Comparison of ENCODE assay signal across 1 cellular context in the genomic region with DNA sequence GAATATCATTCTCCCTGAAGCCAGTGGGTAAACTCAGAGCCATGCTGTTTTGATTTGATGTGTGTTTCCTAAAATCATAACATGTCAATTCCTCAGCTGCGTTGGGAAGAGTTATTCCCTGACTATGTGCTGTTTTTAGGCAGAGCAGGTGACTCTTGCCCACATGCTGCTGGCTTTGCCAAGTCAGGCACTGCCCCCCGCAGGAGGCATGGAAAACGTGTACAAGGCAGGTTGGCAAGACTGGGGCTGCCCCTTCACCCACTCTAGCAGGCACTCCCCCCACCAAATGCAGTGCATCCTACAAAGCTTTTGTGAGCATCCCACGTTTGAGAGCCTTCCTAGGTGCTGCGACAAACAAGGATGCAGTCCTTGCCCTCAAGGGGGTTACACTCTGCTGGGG.
TF ChIP-seq lines count a peak whose summit lies in the region.

No MANE protein-coding gene starts in this region.

TF ChIP-seq in HCT116, 20 proteins besides CTCF, POLR2A, EP300 and RAD21 (continued from another document):
- TF ChIP-seq EZH2 (IDR thresholded peaks at IDR 0.05), result no peak
- no peak for TF ChIP-seq SIN3A (IDR thresholded peaks at IDR 0.05; ENCODE audit: low read depth)
- no peak for TF ChIP-seq ELF1 (IDR thresholded peaks at IDR 0.05; ENCODE audit: borderline replicate concordance, low read depth)
- TF ChIP-seq, protein P1, sequence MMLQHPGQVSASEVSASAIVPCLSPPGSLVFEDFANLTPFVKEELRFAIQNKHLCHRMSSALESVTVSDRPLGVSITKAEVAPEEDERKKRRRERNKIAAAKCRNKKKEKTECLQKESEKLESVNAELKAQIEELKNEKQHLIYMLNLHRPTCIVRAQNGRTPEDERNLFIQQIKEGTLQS (IDR thresholded peaks at IDR 0.05), result no peak
- no peak for TF ChIP-seq SP1 (IDR thresholded peaks at IDR 0.05; ENCODE audit: low read depth)
- TF ChIP-seq, protein P2, sequence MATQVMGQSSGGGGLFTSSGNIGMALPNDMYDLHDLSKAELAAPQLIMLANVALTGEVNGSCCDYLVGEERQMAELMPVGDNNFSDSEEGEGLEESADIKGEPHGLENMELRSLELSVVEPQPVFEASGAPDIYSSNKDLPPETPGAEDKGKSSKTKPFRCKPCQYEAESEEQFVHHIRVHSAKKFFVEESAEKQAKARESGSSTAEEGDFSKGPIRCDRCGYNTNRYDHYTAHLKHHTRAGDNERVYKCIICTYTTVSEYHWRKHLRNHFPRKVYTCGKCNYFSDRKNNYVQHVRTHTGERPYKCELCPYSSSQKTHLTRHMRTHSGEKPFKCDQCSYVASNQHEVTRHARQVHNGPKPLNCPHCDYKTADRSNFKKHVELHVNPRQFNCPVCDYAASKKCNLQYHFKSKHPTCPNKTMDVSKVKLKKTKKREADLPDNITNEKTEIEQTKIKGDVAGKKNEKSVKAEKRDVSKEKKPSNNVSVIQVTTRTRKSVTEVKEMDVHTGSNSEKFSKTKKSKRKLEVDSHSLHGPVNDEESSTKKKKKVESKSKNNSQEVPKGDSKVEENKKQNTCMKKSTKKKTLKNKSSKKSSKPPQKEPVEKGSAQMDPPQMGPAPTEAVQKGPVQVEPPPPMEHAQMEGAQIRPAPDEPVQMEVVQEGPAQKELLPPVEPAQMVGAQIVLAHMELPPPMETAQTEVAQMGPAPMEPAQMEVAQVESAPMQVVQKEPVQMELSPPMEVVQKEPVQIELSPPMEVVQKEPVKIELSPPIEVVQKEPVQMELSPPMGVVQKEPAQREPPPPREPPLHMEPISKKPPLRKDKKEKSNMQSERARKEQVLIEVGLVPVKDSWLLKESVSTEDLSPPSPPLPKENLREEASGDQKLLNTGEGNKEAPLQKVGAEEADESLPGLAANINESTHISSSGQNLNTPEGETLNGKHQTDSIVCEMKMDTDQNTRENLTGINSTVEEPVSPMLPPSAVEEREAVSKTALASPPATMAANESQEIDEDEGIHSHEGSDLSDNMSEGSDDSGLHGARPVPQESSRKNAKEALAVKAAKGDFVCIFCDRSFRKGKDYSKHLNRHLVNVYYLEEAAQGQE (IDR thresholded peaks at IDR 0.05; ENCODE audit: low read depth), result no peak
- no peak for TF ChIP-seq JUND (IDR thresholded peaks at IDR 0.05)
- TF ChIP-seq EGR1 (IDR thresholded peaks at IDR 0.05; ENCODE audit: low read depth), result no peak
- no peak for TF ChIP-seq TCF7L2 (IDR thresholded peaks at IDR 0.05; ENCODE audit: borderline replicate concordance, extremely low read depth, insufficient read depth, insufficient read length)
- no peak for TF ChIP-seq SRF (IDR thresholded peaks at IDR 0.05; ENCODE audit: low read depth)
- TF ChIP-seq, protein P3, sequence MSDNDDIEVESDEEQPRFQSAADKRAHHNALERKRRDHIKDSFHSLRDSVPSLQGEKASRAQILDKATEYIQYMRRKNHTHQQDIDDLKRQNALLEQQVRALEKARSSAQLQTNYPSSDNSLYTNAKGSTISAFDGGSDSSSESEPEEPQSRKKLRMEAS (IDR thresholded peaks at IDR 0.05), result no peak
- TF ChIP-seq YY1 (IDR thresholded peaks at IDR 0.05; ENCODE audit: extremely low read depth, insufficient replicate concordance, low read depth, low read length), result no peak
- TF ChIP-seq, protein P4, sequence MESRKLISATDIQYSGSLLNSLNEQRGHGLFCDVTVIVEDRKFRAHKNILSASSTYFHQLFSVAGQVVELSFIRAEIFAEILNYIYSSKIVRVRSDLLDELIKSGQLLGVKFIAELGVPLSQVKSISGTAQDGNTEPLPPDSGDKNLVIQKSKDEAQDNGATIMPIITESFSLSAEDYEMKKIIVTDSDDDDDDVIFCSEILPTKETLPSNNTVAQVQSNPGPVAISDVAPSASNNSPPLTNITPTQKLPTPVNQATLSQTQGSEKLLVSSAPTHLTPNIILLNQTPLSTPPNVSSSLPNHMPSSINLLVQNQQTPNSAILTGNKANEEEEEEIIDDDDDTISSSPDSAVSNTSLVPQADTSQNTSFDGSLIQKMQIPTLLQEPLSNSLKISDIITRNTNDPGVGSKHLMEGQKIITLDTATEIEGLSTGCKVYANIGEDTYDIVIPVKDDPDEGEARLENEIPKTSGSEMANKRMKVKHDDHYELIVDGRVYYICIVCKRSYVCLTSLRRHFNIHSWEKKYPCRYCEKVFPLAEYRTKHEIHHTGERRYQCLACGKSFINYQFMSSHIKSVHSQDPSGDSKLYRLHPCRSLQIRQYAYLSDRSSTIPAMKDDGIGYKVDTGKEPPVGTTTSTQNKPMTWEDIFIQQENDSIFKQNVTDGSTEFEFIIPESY (IDR thresholded peaks at IDR 0.05; ENCODE audit: extremely low read depth, insufficient replicate concordance, low read length), result no peak
- TF ChIP-seq CBX3 (IDR thresholded peaks at IDR 0.05; ENCODE audit: low read depth), result no peak
